Comparison of ENCODE assay signal across 8 cellular contexts in the genomic region with DNA sequence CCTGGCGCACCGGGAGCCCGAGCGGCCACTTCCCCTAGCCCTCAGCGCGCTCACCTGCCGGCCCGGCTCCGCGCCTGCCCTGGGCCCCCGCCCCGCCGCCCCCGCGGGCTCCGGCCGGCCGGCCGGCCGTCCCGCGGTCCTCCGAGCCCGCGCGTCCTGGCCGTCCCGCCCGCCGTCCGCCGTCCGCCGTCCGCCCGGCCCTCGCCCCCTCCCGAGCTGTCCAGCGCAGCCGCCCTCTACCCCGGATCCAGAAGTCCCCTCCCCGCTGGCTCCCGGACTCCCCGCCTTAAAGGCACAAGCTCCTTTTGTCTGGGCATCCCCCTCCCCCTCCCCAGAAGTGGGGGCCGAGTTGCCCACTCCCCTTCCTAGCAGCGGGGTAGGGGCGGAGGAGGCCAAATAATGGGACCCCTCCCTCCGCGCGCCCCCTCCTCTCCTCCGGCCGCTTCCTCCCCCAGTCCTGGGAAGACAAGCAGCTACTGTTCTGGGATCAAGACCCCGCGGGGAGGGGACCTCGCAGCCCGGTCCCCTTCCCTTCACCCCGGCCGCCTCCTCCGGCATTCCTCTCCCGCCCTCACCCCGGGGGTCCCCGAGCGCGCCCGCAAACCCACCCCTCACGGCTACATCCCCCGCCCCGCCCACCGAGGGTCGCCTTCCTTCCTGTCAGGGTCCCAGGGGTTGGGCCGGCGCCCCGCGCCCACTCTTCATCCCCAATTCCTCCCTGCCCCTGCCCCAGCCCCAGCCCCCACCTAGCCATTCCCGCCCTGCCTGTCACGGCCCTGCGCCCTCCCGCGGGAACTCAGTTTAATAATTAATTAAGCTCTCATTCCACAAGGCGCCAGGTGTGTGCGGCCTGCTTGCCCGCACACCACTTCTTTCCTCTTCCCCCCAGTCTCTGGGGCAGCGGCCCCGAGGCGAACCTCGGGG. TPM values are rescaled to one million over a fixed set of nuclear protein-coding genes. Genes with fewer than 3 reads are reported as not detected.
DNase-seq lines count a peak whose midpoint lies in the region; FAIRE-seq and TF ChIP-seq lines count a peak whose summit lies in the region.

A gene (minus strand): TSS at position 238 of the 924 bp plus-strand sequence. CDS start 5,655 bp downstream, outside the sequence.

- in situ Hi-C loops in Caki2 (cut with HindIII; ENCODE audit: low pct_unique_long_range_greater_than_20kb, low sequenced_read_pairs): no loop called here

- peaks cover 38% of the 10 kb centered on the region for H3K79me2 ChIP-seq in PC-9 (ENCODE audit: low read depth)

- H3K9me2 ChIP-seq in PC-9 (ENCODE audit: insufficient read depth): no peaks in the 10 kb centered on the region

- peaks cover 4% of the 10 kb centered on the region for H3F3A ChIP-seq in PC-9 (ENCODE audit: insufficient read depth, low read depth)

- no peaks in the 10 kb centered on the region for H4K20me1 ChIP-seq in PC-9 (ENCODE audit: insufficient read depth)

- POLR2A ChIA-PET in PC-9 (lab: Charles Lee; ENCODE audit: unreplicated experiment): interaction anchor here (0.5 to 1.9 kb wide), 9 partner anchors 8 to 1502 kb away, joined by 3 to 27 read pairs (median 5); a partner anchor contains a TSS

- H3K4me3 ChIP-seq in H7 (ENCODE audit: insufficient read depth, low read depth, low read length): peak within 1 kb of the TSS; percentile 80
- peak within 1 kb of the TSS; percentile 89 for H3K4me3 ChIP-seq in PC-9
- H3K4me3 ChIP-seq in kidney (ENCODE audit: low read length in 2 of 2): peak within 1 kb of the TSS; percentile 79
- H3K4me3 ChIP-seq in skin epidermis: peak within 1 kb of the TSS; percentile 53 to 83 (median 67)

- H3K27me3 ChIP-seq in H7 (ENCODE audit: control insufficient read depth, insufficient read depth, low read length) (peaks cover 16% of the 10 kb centered on the region), PC-9 (ENCODE audit: insufficient read depth, low read depth) (no peaks in the 10 kb centered on the region)

- H3K9ac ChIP-seq in kidney (ENCODE audit: low read length in 2 of 2): peak within 1 kb of the TSS; percentile 49 to 77

- DNase-seq in Caki2 (ENCODE audit: low read depth) (peak; percentile 54), H7 (peak; percentile 96), PC-9 (peak; percentile 61 to 77), kidney (peak; percentile 95), GM19240 (ENCODE audit: insufficient read length, low spot score) (no peak)
- DNase-seq in activated CD4-positive, CD25-positive, alpha-beta regulatory T cell (lab: John Stamatoyannopoulos, UW): no peak

- intact Hi-C loops in PC-9 (cut with micrococcal nuclease; ENCODE audit: unreplicated experiment) (loop anchor here (2.0 kb wide), 1 partner anchor 72 kb away; a partner anchor contains a TSS), kidney (cut with DNase I) (no loop called here)

- H3K36me3 ChIP-seq in H7 (replicated peaks; ENCODE audit: control insufficient read depth, insufficient read depth, low read length) (no peaks in the 10 kb centered on the region), PC-9 (ENCODE audit: low read depth) (no peaks in the 10 kb centered on the region), kidney (ENCODE audit: control insufficient read depth in 1 of 2, insufficient read depth in 2 of 2, low read length in 2 of 2) (no peaks in the 10 kb centered on the region)

- TF ChIP-seq CTCF in PC-9 (conservative IDR thresholded peaks at IDR 0.05): no peak
- TF ChIP-seq CTCF in kidney (IDR thresholded peaks at IDR 0.05; ENCODE audit: borderline replicate concordance, extremely low read depth, insufficient read depth): no peak

- H3K9me3 ChIP-seq in PC-9 (ENCODE audit: insufficient read depth, low read depth): no peaks in the 10 kb centered on the region
- no peaks in the 10 kb centered on the region for H3K9me3 ChIP-seq in kidney (ENCODE audit: control insufficient read depth in 1 of 2, low read length in 2 of 2)

- H3K4me1 ChIP-seq in PC-9 (replicated peaks; ENCODE audit: insufficient read depth) (peaks cover 32% of the 10 kb centered on the region), kidney (ENCODE audit: control insufficient read depth in 1 of 2, insufficient read depth in 1 of 2, low read depth in 1 of 2, low read length in 2 of 2) (peaks cover 16 to 20% of the 10 kb centered on the region in 2 donors)

- H3K4me2 ChIP-seq in PC-9: peak within 1 kb of the TSS; percentile 99

- H3K27ac ChIP-seq in PC-9 (0 out of 2 replicates have a peak within 1 kb of the TSS, but pooled peaks have one; percentile 43), cingulate gyrus (ENCODE audit: low read depth, low read length) (peak within 1 kb of the TSS; percentile 69), kidney (ENCODE audit: low read depth in 2 of 2, low read length in 2 of 2) (peak within 1 kb of the TSS; percentile 90 to 93), skin epidermis (peak within 1 kb of the TSS; percentile 2 to 94 (median 84))

- BruUV-seq in PC-9 (replicated peaks; lab: Mats Ljungman, UMichigan): no TSS peak

- no peak for FAIRE-seq in kidney (lab: Jason Lieb, UNC)

- peak within 1 kb of the TSS; percentile 92 for H2AFZ ChIP-seq in PC-9

- CTCF ChIA-PET in PC-9 (lab: Charles Lee): interaction anchor here (0.6 to 0.7 kb wide), 4 partner anchors 26 to 209 kb away, joined by 3 to 14 read pairs (median 4); no protein-coding TSS in a partner anchor

RNA-seq across cellular contexts. Expression of the gene that starts here (rescaled TPM):
- total RNA-seq in Caki2 (2014; rRNA removed; shearing (Covaris generic); ENCODE audit: low replicate concordance): 65.4 and 76.6 TPM in 2 replicates
- total RNA-seq in H7 (2014; rRNA removed; shearing (Covaris generic)): 7.0 and 7.1 TPM in 2 replicates
- 48.3 and 61.9 TPM in 2 replicates for total RNA-seq in PC-9 (2021)
- total RNA-seq in kidney: 66.9 TPM
- polyA plus RNA-seq in kidney (ENCODE audit: insufficient read depth, low read depth, low replicate concordance): 27.3 TPM

Comparison
In these comparisons a context has a peak if more than half of its experiments do, and no peak if none do; other contexts are left out.
1. DNase-seq: peak in Caki2 (single experiment), H7 (single experiment), PC-9 (2 of 2) and kidney (single experiment); none in GM19240 (single experiment) and activated CD4-positive, CD25-positive, alpha-beta regulatory T cell (0 of 4).
2. Peak in every context shown above with its lines, with median percentiles within 50 percentile points of each other: H3K4me3 ChIP-seq and H3K27ac ChIP-seq.